In genomic region chr15:29126821-29127461, GRCh38 we compare ENCODE assay signal across 14 cellular contexts.
DNase-seq lines count a peak whose midpoint lies in the region; ATAC-seq and TF ChIP-seq lines count a peak whose summit lies in the region.
"Had no signal": no experiment of that assay in that cellular context is flagged by ENCODE, and none has a peak within 500 bp of the region (broad histone marks: within the 10 kb centered on the region; RNA-seq: fewer than 3 reads in every experiment).

No MANE protein-coding gene starts in this region.

- 62 to 73% methylated on average over 9 to 15 of the region's 19 CpGs for WGBS in testis, 2 donors
- 76% methylated on average over 19 of the region's 19 CpGs for WGBS in hepatocyte (ENCODE audit: low lambda C conversion rate, missing lambda C conversion rate)

- intact Hi-C loops in Right ventricle myocardium inferior (cut with DNase I) (no loop called here), PC-3 (cut with micrococcal nuclease) (no loop called here), left cardiac atrium (cut with DNase I) (no loop called here), testis (cut with DNase I; ENCODE audit: low total_unique reads) (no loop called here)

- H3K9me3 ChIP-seq in right atrium auricular region (no peaks in the 10 kb centered on the region), PC-3 (ENCODE audit: low read length) (no peaks in the 10 kb centered on the region), testis (no peaks in the 10 kb centered on the region), hepatocyte (ENCODE audit: low read depth) (no peaks in the 10 kb centered on the region)

- H3K4me3 Mint-ChIP-seq in stimulated activated memory B cell treated with anti-CD40 and anti-IgM and Interleukin-4, amounts not matched to agents 10 μg/mL and 1 μg/mL and 100 μg/mL, for 72 hours, result no peak overlapping the region
- H3K4me3 Mint-ChIP-seq: central memory CD8-positive, alpha-beta T cell; stimulated activated effector memory CD8-positive, alpha-beta T cell treated with anti-CD3 and anti-CD28 coated beads, Interleukin-12 subunit alpha, Interleukin-12 subunit beta, amount 100 ng/mL, for 72 hours had no signal

- POLR2A ChIA-PET in PC-3 (lab: Charles Lee; ENCODE audit: unreplicated experiment), result no interaction called here

- no peaks in the 10 kb centered on the region for H3K9me2 ChIP-seq in PC-3 (replicated peaks; ENCODE audit: low read length)
- H3K9me2 ChIP-seq in hepatocyte (replicated peaks; ENCODE audit: insufficient read depth), result no peaks in the 10 kb centered on the region

- no peaks in the 10 kb centered on the region for H3K36me3 Mint-ChIP-seq in stimulated activated memory B cell treated with anti-CD40 and anti-IgM and Interleukin-4, amounts not matched to agents 10 μg/mL and 1 μg/mL and 100 μg/mL, for 72 hours
- H3K36me3 Mint-ChIP-seq: stimulated activated effector memory CD8-positive, alpha-beta T cell treated with anti-CD3 and anti-CD28 coated beads, Interleukin-12 subunit alpha, Interleukin-12 subunit beta, amount 100 ng/mL, for 72 hours had no signal

- no peaks in the 10 kb centered on the region for H3K36me3 ChIP-seq in right atrium auricular region
- no peaks in the 10 kb centered on the region for H3K36me3 ChIP-seq in PC-3 (ENCODE audit: low read depth, low read length)
- H3K36me3 ChIP-seq in testis (ENCODE audit: low read depth, missing control alignments), result no peaks in the 10 kb centered on the region
- H3K36me3 ChIP-seq in hepatocyte (replicated peaks; ENCODE audit: insufficient read depth, low read depth), result no peaks in the 10 kb centered on the region

- no peak for TF ChIP-seq POLR2A in testis (IDR thresholded peaks at IDR 0.05)

- H3F3A ChIP-seq in PC-3 (ENCODE audit: low read length, unreplicated experiment), result no peaks in the 10 kb centered on the region

- H4K20me1 ChIP-seq in PC-3 (ENCODE audit: low read length) (no peaks in the 10 kb centered on the region), hepatocyte (ENCODE audit: insufficient read depth, poor library complexity, severe bottlenecking) (no peaks in the 10 kb centered on the region)

- H3K4me1 ChIP-seq in right atrium auricular region, result no peaks in the 10 kb centered on the region
- H3K4me1 ChIP-seq in PC-3 (ENCODE audit: insufficient read depth, low read length), result no peaks in the 10 kb centered on the region
- H3K4me1 ChIP-seq in testis, result no peaks in the 10 kb centered on the region
- H3K4me1 ChIP-seq in hepatocyte (ENCODE audit: insufficient read depth), result no peaks in the 10 kb centered on the region

- BruUV-seq in PC-3 (replicated peaks; lab: Mats Ljungman, UMichigan), result no TSS peak

- TF ChIP-seq CTCF in right atrium auricular region (IDR thresholded peaks at IDR 0.05), result no peak
- peak; percentile 37; the same call in 1 of the 2 replicates for TF ChIP-seq CTCF in PC-3 (conservative IDR thresholded peaks at IDR 0.05; ENCODE audit: low read depth, low read length)
- no peak for TF ChIP-seq CTCF in testis (IDR thresholded peaks at IDR 0.05)
- no peak for TF ChIP-seq CTCF in hepatocyte (IDR thresholded peaks at IDR 0.05; ENCODE audit: poor library complexity)

- no peaks in the 10 kb centered on the region for H3K79me2 ChIP-seq in PC-3 (ENCODE audit: low read length)
- H3K79me2 ChIP-seq in hepatocyte, result no peaks in the 10 kb centered on the region

- H3K27me3 ChIP-seq in right atrium auricular region (no peaks in the 10 kb centered on the region), PC-3 (ENCODE audit: low read length) (no peaks in the 10 kb centered on the region), testis (no peaks in the 10 kb centered on the region), hepatocyte (peaks cover 2% of the 10 kb centered on the region)

- no peak overlapping the region for H3K9ac ChIP-seq in PC-3 (ENCODE audit: low read length)

- H3K9me3 Mint-ChIP-seq in stimulated activated memory B cell treated with anti-CD40 and anti-IgM and Interleukin-4, amounts not matched to agents 10 μg/mL and 1 μg/mL and 100 μg/mL, for 72 hours, result no peaks in the 10 kb centered on the region
- H3K9me3 Mint-ChIP-seq: central memory CD8-positive, alpha-beta T cell; stimulated activated effector memory CD8-positive, alpha-beta T cell treated with anti-CD3 and anti-CD28 coated beads, Interleukin-12 subunit alpha, Interleukin-12 subunit beta, amount 100 ng/mL, for 72 hours had no signal

- no peak overlapping the region for H3K27ac Mint-ChIP-seq in stimulated activated memory B cell treated with anti-CD40 and anti-IgM and Interleukin-4, amounts not matched to agents 10 μg/mL and 1 μg/mL and 100 μg/mL, for 72 hours
- H3K27ac Mint-ChIP-seq: stimulated activated effector memory CD8-positive, alpha-beta T cell treated with anti-CD3 and anti-CD28 coated beads, Interleukin-12 subunit alpha, Interleukin-12 subunit beta, amount 100 ng/mL, for 72 hours had no signal

- no peak overlapping the region for H3K27ac ChIP-seq in right atrium auricular region
- H3K27ac ChIP-seq in PC-3 (ENCODE audit: low read length), result no peak overlapping the region
- H3K27ac ChIP-seq in testis, result no peak overlapping the region
- no peak overlapping the region for H3K27ac ChIP-seq in hepatocyte

- CTCF ChIA-PET in PC-3 (lab: Charles Lee), result no interaction called here

- H3K4me3 ChIP-seq in right atrium auricular region, result no peak overlapping the region
- no peak overlapping the region for H3K4me3 ChIP-seq in PC-3 (ENCODE audit: low read length)
- no peak overlapping the region for H3K4me3 ChIP-seq in testis
- H3K4me3 ChIP-seq in hepatocyte, result no peak overlapping the region

- peak; percentile 37 for DNase-seq in Right ventricle myocardium inferior (ENCODE audit: missing footprints)
- DNase-seq in right atrium auricular region (ENCODE audit: low spot score), result no peak
- DNase-seq in PC-3, result no peak
- peak; percentile 13 for DNase-seq in left cardiac atrium
- no peak for DNase-seq in UCSD-AML1 (lab: John Stamatoyannopoulos, UW; ENCODE audit: unreplicated experiment)
- DNase-seq in testis, result no peak
- DNase-seq in hepatocyte (ENCODE audit: low spot score), result no peak
- DNase-seq: activated naive CD4-positive, alpha-beta T cell treated with Interleukin-2 at 50 U/mL for 16 hours; hypothalamus; NCI-H2029; stimulated activated CD4-positive, alpha-beta T cell treated with anti-CD3 and anti-CD28 coated beads, Interleukin-1b, Interleukin-23, amount 100 ng/mL, for 48 hours had no signal

- no peak overlapping the region for H2AFZ ChIP-seq in PC-3 (ENCODE audit: low read length)
- no peak overlapping the region for H2AFZ ChIP-seq in hepatocyte

- no peaks in the 10 kb centered on the region for H3K27me3 Mint-ChIP-seq in stimulated activated memory B cell treated with anti-CD40 and anti-IgM and Interleukin-4, amounts not matched to agents 10 μg/mL and 1 μg/mL and 100 μg/mL, for 72 hours

- no peak for ATAC-seq in Right ventricle myocardium inferior
- ATAC-seq in PC-3, result peak; percentile 29; the same call in 1 of the 2 replicates
- ATAC-seq in left cardiac atrium, result no peak
- ATAC-seq in stimulated activated memory B cell treated with anti-CD40 and anti-IgM and Interleukin-4, amounts not matched to agents 10 μg/mL and 1 μg/mL and 100 μg/mL, for 72 hours, result peak; percentile 2
- ATAC-seq: stimulated activated effector memory CD8-positive, alpha-beta T cell treated with anti-CD3 and anti-CD28 coated beads, Interleukin-12 subunit alpha, Interleukin-12 subunit beta, amount 100 ng/mL, for 72 hours had no signal

- H3K4me2 ChIP-seq in PC-3 (ENCODE audit: low read length) (no peak overlapping the region), hepatocyte (no peak overlapping the region)

- H3K4me1 Mint-ChIP-seq in stimulated activated memory B cell treated with anti-CD40 and anti-IgM and Interleukin-4, amounts not matched to agents 10 μg/mL and 1 μg/mL and 100 μg/mL, for 72 hours, result no peaks in the 10 kb centered on the region
- H3K4me1 Mint-ChIP-seq: stimulated activated effector memory CD8-positive, alpha-beta T cell treated with anti-CD3 and anti-CD28 coated beads, Interleukin-12 subunit alpha, Interleukin-12 subunit beta, amount 100 ng/mL, for 72 hours had no signal

Comparison
In these comparisons a context has a peak if more than half of its experiments do, and no peak if none do; other contexts are left out.
1. DNase-seq: peak in Right ventricle myocardium inferior (single experiment) and left cardiac atrium (single experiment); none in right atrium auricular region (single experiment), PC-3 (single experiment), UCSD-AML1 (single experiment), testis (single experiment) and hepatocyte (single experiment).
2. ATAC-seq: peak in PC-3 (single experiment) and stimulated activated memory B cell treated with anti-CD40 and anti-IgM and Interleukin-4, amounts not matched to agents 10 μg/mL and 1 μg/mL and 100 μg/mL, for 72 hours (single experiment); none in Right ventricle myocardium inferior (single experiment) and left cardiac atrium (0 of 2).